ENCODE assay signal across 28 cellular contexts in the genomic region with DNA sequence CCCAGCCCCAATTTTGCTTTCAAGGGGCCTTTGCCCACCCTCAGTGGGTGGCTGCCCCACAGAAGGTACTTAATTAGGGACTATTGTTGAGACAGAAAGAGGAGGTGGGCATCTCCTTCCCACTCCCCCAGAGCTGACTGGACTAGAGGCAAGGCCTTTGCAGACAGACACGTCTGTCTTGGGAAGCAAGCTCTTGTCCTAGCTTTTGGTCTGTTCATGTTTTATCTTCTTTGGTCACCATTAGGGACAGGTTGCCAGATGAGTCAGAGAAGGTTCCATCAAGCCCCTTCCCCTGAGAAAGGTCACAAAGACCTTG. TPM values are rescaled to one million over a fixed set of nuclear protein-coding genes. Genes with fewer than 3 reads are reported as not detected.
DNase-seq lines count a peak whose midpoint lies in the region; ATAC-seq, FAIRE-seq and TF ChIP-seq lines count a peak whose summit lies in the region.
"Had no signal": no experiment of that assay in that cellular context is flagged by ENCODE, and none has a peak within 500 bp of the region (broad histone marks: within the 10 kb centered on the region; RNA-seq: fewer than 3 reads in every experiment).

No MANE protein-coding gene starts in this region.

- intact Hi-C loops in K562 (cut with micrococcal nuclease): no loop called here

- BruUV-seq in K562 (replicated peaks; lab: Mats Ljungman, UMichigan): no TSS peak

- H3K9me3 Mint-ChIP-seq in osteocyte (ENCODE audit: unreplicated experiment): no peaks in the 10 kb centered on the region
- H3K9me3 Mint-ChIP-seq: CD4-positive, alpha-beta memory T cell; T-helper 1 cell treated with Interleukin-12 subunit alpha and Interleukin-12 subunit beta and Interleukin-4 antibody, amounts not matched to agents 30 μg/mL and 1 μg/mL, for 36 hours had no signal

- no peak for FAIRE-seq in K562 (lab: Jason Lieb, UNC)
- FAIRE-seq: A549 had no signal

- H3K9ac ChIP-seq in OCI-LY1 (ENCODE audit: low read length) (peak overlapping the region; percentile 44; the same call in 1 of the 2 replicates), K562 (ENCODE audit: insufficient read depth in 1 of 2, low read depth in 2 of 2, low read length in 2 of 2) (peak overlapping the region; percentile 65 to 73)

- in situ Hi-C loops in K562 (cut with MboI): no loop called here

- H3K36me3 Mint-ChIP-seq in osteocyte (ENCODE audit: unreplicated experiment): no peaks in the 10 kb centered on the region

- no peaks in the 10 kb centered on the region for H3K79me2 ChIP-seq in DOHH2 (ENCODE audit: control insufficient read depth, low read length)
- no peaks in the 10 kb centered on the region for H3K79me2 ChIP-seq in OCI-LY1 (ENCODE audit: insufficient read depth, low read length)
- H3K79me2 ChIP-seq in K562 (ENCODE audit: control insufficient read depth, insufficient read depth, low read length): no peaks in the 10 kb centered on the region

- no peaks in the 10 kb centered on the region for H3K27me3 Mint-ChIP-seq in osteocyte (ENCODE audit: unreplicated experiment)
- H3K27me3 Mint-ChIP-seq: CD4-positive, alpha-beta memory T cell had no signal

- TF ChIP-seq RAD21 in K562 (CRISPR knock-in tag; conservative IDR thresholded peaks at IDR 0.05 in 1 of 2, IDR thresholded peaks at IDR 0.05 in 1 of 2): no peak

- H3K4me1 Mint-ChIP-seq in osteocyte (ENCODE audit: unreplicated experiment): peaks cover 4% of the 10 kb centered on the region

- peaks cover 4% of the 10 kb centered on the region for H3K9me1 ChIP-seq in K562 (ENCODE audit: control insufficient read depth, insufficient read depth, low read length)

- CTCF ChIA-PET in K562 (lab: Yijun Ruan, JAX; ENCODE audit: low intra/inter-chr PET ratio): no interaction called here

- no peak for TF ChIP-seq EP300 in K562 (IDR thresholded peaks at IDR 0.05; ENCODE audit: low read length)

- H3K27me3 ChIP-seq in DOHH2 (ENCODE audit: control insufficient read depth, low read length): no peaks in the 10 kb centered on the region
- no peaks in the 10 kb centered on the region for H3K27me3 ChIP-seq in OCI-LY1 (ENCODE audit: insufficient read depth, low read length)
- no peaks in the 10 kb centered on the region; a peak in 1 of 5 replicates for H3K27me3 ChIP-seq in K562 (ENCODE audit: control insufficient read depth in 2 of 2, insufficient read depth in 2 of 2, low read length in 2 of 2)

- TF ChIP-seq CTCF in DOHH2 (IDR thresholded peaks at IDR 0.05; ENCODE audit: low read depth, low read length, poor library complexity, severe bottlenecking): no peak
- no peak for TF ChIP-seq CTCF in OCI-LY1 (IDR thresholded peaks at IDR 0.05; ENCODE audit: low read length)
- TF ChIP-seq CTCF in K562 (IDR thresholded peaks at IDR 0.05 in 2 of 3, conservative IDR thresholded peaks at IDR 0.05 in 1 of 3; ENCODE audit: insufficient read depth in 2 of 3, low read depth in 1 of 3, low read length in 3 of 3): no peak
- TF ChIP-seq CTCF in osteocyte (IDR thresholded peaks at IDR 0.05): no peak

- no peaks in the 10 kb centered on the region for H3K36me3 ChIP-seq in DOHH2 (ENCODE audit: control insufficient read depth, low read length)
- no peaks in the 10 kb centered on the region; the same call in 1 of the 2 replicates for H3K36me3 ChIP-seq in OCI-LY1 (ENCODE audit: insufficient read depth, low read length)
- H3K36me3 ChIP-seq in K562 (ENCODE audit: control insufficient read depth, insufficient read depth, low read length): no peaks in the 10 kb centered on the region

- 23% methylated on average over 1 of the region's 1 CpG for WGBS in K562 (ENCODE audit: insufficient coverage, low coverage, missing lambda C conversion rate)

- POLR2A ChIA-PET in K562 (lab: Yijun Ruan, JAX): interaction anchor here (1.3 to 1.5 kb wide), 2 partner anchors 12 to 29 kb away, joined by 3 to 4 read pairs; no protein-coding TSS in a partner anchor

- H4K20me1 ChIP-seq in DOHH2 (ENCODE audit: control insufficient read depth, insufficient read depth, low read depth, low read length) (no peaks in the 10 kb centered on the region), OCI-LY1 (ENCODE audit: insufficient read depth, low read length) (no peaks in the 10 kb centered on the region), K562 (replicated peaks; ENCODE audit: control insufficient read depth, insufficient read depth, low read length) (no peaks in the 10 kb centered on the region)

- H3K4me1 ChIP-seq in DOHH2 (ENCODE audit: control insufficient read depth, low read length) (peaks cover 85% of the 10 kb centered on the region), OCI-LY1 (ENCODE audit: insufficient read depth, low read length, severe bottlenecking) (peaks cover 63% of the 10 kb centered on the region), K562 (replicated peaks in 1 of 2; ENCODE audit: control insufficient read depth in 2 of 2, insufficient read depth in 2 of 2, low read length in 2 of 2) (peaks cover 27 to 33% of the 10 kb centered on the region in 2 experiments)

- H3K4me2 ChIP-seq in DOHH2 (ENCODE audit: low read length) (peak overlapping the region; percentile 98), OCI-LY1 (ENCODE audit: low read length) (peak overlapping the region; percentile 74; the same call in 1 of the 2 replicates), K562 (ENCODE audit: insufficient read depth, low read length) (peak overlapping the region; percentile 85)
- H3K4me2 ChIP-seq: A549 had no signal

- H3K9me3 ChIP-seq in DOHH2 (ENCODE audit: control insufficient read depth, insufficient read depth, low read length) (no peaks in the 10 kb centered on the region), OCI-LY1 (ENCODE audit: low read length) (no peaks in the 10 kb centered on the region), K562 (replicated peaks; ENCODE audit: control insufficient read depth, insufficient read depth, low read depth, low read length) (no peaks in the 10 kb centered on the region)
- H3K9me3 ChIP-seq: A549 had no signal

- no peak for TF ChIP-seq POLR2A in K562 (conservative IDR thresholded peaks at IDR 0.05)

- H3K27ac ChIP-seq in DOHH2 (ENCODE audit: low read depth, low read length): peak overlapping the region; percentile 97
- H3K27ac ChIP-seq in OCI-LY1 (ENCODE audit: low read depth, low read length, poor library complexity, severe bottlenecking): peak overlapping the region; percentile 97
- H3K27ac ChIP-seq in K562 (ENCODE audit: extremely low read depth, low read depth, low read length): peak overlapping the region; percentile 87
- H3K27ac ChIP-seq: A549, HL-60, RWPE1 had no signal

- peak in 2 of 4 experiments; percentile 25 to 31 for DNase-seq in K562 (ENCODE audit: extremely low read depth in 1 of 4, low spot score in 3 of 4)
- DNase-seq in osteocyte (ENCODE audit: extremely low spot score, unreplicated experiment): no peak
- DNase-seq in stimulated activated CD4-positive, alpha-beta T cell treated with anti-CD3 and anti-CD28 coated beads, Interleukin-15, amount 100 ng/mL, for 24 hours: no peak
- DNase-seq: AML-193; C1 segment of cervical spinal cord; CD4-positive, alpha-beta memory T cell; DMS 273 treated with DMSO at 0.1 percent for 48 hours; DMS79; MV-4-11; NCI-H1105 treated with DMSO at 0.1 percent for 48 hours; NCI-H146; NCI-H1930; NCI-H2107; NCI-H446; NCI-H524 treated with DMSO at 0.1 percent for 48 hours; NCI-H774; SHP77 treated with DMSO at 0.1 percent for 48 hours; SW 1271 had no signal

- no peak overlapping the region for H3K27ac Mint-ChIP-seq in osteocyte (ENCODE audit: unreplicated experiment)
- H3K27ac Mint-ChIP-seq: CD4-positive, alpha-beta memory T cell; T-helper 1 cell treated with Interleukin-12 subunit alpha and Interleukin-12 subunit beta and Interleukin-4 antibody, amounts not matched to agents 30 μg/mL and 1 μg/mL, for 36 hours had no signal

- ATAC-seq in K562 (peak; percentile 6; the same call in 2 of the 3 replicates), GM21723 (IDR thresholded peaks at IDR 0.05; ENCODE audit: unreplicated experiment) (no peak), GM18858 (IDR thresholded peaks at IDR 0.05; ENCODE audit: unreplicated experiment) (no peak)
- ATAC-seq: A549, Panc1 had no signal

- H3K4me3 Mint-ChIP-seq in osteocyte (ENCODE audit: unreplicated experiment): no peak overlapping the region
- H3K4me3 Mint-ChIP-seq: CD4-positive, alpha-beta memory T cell; T-helper 1 cell treated with Interleukin-12 subunit alpha and Interleukin-12 subunit beta and Interleukin-4 antibody, amounts not matched to agents 30 μg/mL and 1 μg/mL, for 36 hours had no signal

- H2AFZ ChIP-seq in OCI-LY1 (ENCODE audit: low read length): no peak overlapping the region
- H2AFZ ChIP-seq in K562 (ENCODE audit: low read depth, low read length): peak overlapping the region; percentile 99

- H3K4me3 ChIP-seq in DOHH2 (ENCODE audit: low read length) (peak overlapping the region; percentile 77), OCI-LY1 (ENCODE audit: low read depth, low read length, poor library complexity, severe bottlenecking) (no peak overlapping the region), K562 (no peak overlapping the region)
- H3K4me3 ChIP-seq: A549 had no signal

- H3K9me2 ChIP-seq in DOHH2 (replicated peaks; ENCODE audit: control insufficient read depth, low read length): no peaks in the 10 kb centered on the region
- no peaks in the 10 kb centered on the region for H3K9me2 ChIP-seq in OCI-LY1 (ENCODE audit: low read depth, low read length)

- peaks cover 16% of the 10 kb centered on the region for H3F3A ChIP-seq in DOHH2 (ENCODE audit: control insufficient read depth, insufficient read depth)
- no peaks in the 10 kb centered on the region for H3F3A ChIP-seq in OCI-LY1 (ENCODE audit: insufficient read depth, low read length)

RNA-seq across cellular contexts. Expression of gene PTAFR, which starts 27.7 kb away (rescaled TPM):
- total RNA-seq in K562 (2011; cell fraction: chromatin; rRNA removed; ENCODE audit: low replicate concordance): 0.56 and 1.2 TPM in 2 replicates
- total RNA-seq in K562 (2011; cell fraction: nucleolus; rRNA removed): 0.50 and 0.53 TPM in 2 replicates
- total RNA-seq in K562 (2011; cell fraction: nucleoplasm; rRNA removed): 0.46 and 0.66 TPM in 2 replicates
- total RNA-seq in K562 (2014; rRNA removed) (0.20 TPM in 1 of 2 replicates, not detected in the other), K562 (2014; rRNA removed; fragmentation: Illumina TruSeq; extraction: Trizol) (0.22 and 0.25 TPM in 2 replicates), K562 (2015; rRNA removed; fragmentation: Illumina TruSeq; extraction: Trizol) (0.30 and 0.36 TPM in 2 replicates), K562 (2021) (0.36 and 0.55 TPM in 2 replicates), osteocyte (0.08 TPM in 1 of 2 replicates, not detected in the other)
- polyA plus RNA-seq in K562 (2011; rRNA removed) (0.43 and 0.45 TPM in 2 replicates), K562 (2014; fragmentation: Illumina TruSeq; extraction: Trizol) (0.26 and 0.33 TPM in 2 replicates), K562 (2014; fragmentation: Nextera tagmentation; extraction: Ambion mirVana) (under 1 TPM; 0.15 to 0.48 TPM), K562 (2014; rRNA removed) (0.32 and 0.52 TPM in 2 replicates)
- polyA plus RNA-seq in K562 (2011; cell fraction: cytosol; rRNA removed): 0.83 and 1.4 TPM in 2 replicates
- 0.18 and 0.40 TPM in 2 replicates for polyA plus RNA-seq in K562 (2011; cell fraction: nucleus; rRNA removed)
- 0.31 and 0.51 TPM in 2 replicates for polyA plus RNA-seq in K562 (2012)
- polyA minus RNA-seq in K562 (2011; rRNA and poly(A)+ RNA removed): 0.48 and 0.67 TPM in 2 replicates
- not detected in 2 replicates for polyA minus RNA-seq in K562 (2011; cell fraction: cytosol; rRNA and poly(A)+ RNA removed)
- polyA minus RNA-seq in K562 (2011; cell fraction: nucleus; rRNA and poly(A)+ RNA removed): 0.13 and 0.22 TPM in 2 replicates
- total RNA-seq: LHCN-M2 had no signal
